ENCODE assay signal across 17 cellular contexts in the genomic region with DNA sequence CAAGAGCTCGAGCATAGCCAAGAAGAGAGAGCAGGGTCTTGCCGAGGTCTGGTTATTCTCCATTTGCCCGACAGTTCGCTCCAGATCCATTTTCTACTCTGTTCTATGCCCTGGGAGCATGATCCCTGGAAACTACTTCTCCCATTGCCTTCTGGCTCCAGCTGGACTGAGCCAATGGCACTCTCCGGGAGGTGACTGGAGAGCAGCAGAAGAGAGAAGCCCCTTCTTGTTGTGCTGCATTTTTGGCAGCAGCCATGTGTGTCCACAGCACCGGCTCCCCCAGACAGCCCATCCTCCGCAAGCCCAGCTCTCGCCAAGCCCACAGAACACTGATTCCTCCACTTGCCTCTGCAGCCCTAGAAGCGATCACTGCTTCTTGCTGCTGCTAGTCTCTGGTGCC.
DNase-seq lines count a peak whose midpoint lies in the region; ATAC-seq and TF ChIP-seq lines count a peak whose summit lies in the region.
"Had no signal": no experiment of that assay in that cellular context is flagged by ENCODE, and none has a peak within 500 bp of the region (broad histone marks: within the 10 kb centered on the region; RNA-seq: fewer than 3 reads in every experiment).

No MANE protein-coding gene starts in this region.

- WGBS in H9 (ENCODE audit: extremely low coverage, insufficient read length, low lambda C conversion rate), result no CpG with 5 or more reads among the region's 9 CpGs

- no peak overlapping the region for H3K9ac ChIP-seq in H9 (ENCODE audit: extremely low read depth, insufficient read length, low read length)

- no peak overlapping the region for H3K4ac ChIP-seq in H9 (ENCODE audit: low read depth, low read length)

- H3K4me3 Mint-ChIP-seq in H9, result no peak overlapping the region
- H3K4me3 Mint-ChIP-seq: HFFc6 had no signal

- no peaks in the 10 kb centered on the region for H3K79me1 ChIP-seq in H9 (ENCODE audit: insufficient read depth, low read depth, low read length, poor library complexity, severe bottlenecking)

- H3K18ac ChIP-seq in H9 (ENCODE audit: insufficient read length, low read depth, low read length), result no peak overlapping the region

- no peak overlapping the region for H4K5ac ChIP-seq in H9 (ENCODE audit: insufficient read length, low read depth, low read length)

- no peak overlapping the region for H2AK5ac ChIP-seq in H9 (ENCODE audit: insufficient read length, low read length)

- peaks cover 11 to 19% of the 10 kb centered on the region in 2 experiments for H3K4me1 Mint-ChIP-seq in H9

- H2BK20ac ChIP-seq in H9 (ENCODE audit: low read depth, low read length, poor library complexity, severe bottlenecking), result no peak overlapping the region

- H4K8ac ChIP-seq in H9 (replicated peaks; ENCODE audit: insufficient read length, low read depth, low read length), result no peak overlapping the region

- no peak overlapping the region for H3K23ac ChIP-seq in H9 (ENCODE audit: insufficient read length, low read depth, low read length)

- DNase-seq in anterior cingulate cortex (lab: John Stamatoyannopoulos, UW) (peak in 34 of 58 donors; percentile 5 to 72 (median 34)), islet precursor cell (peak; percentile 51), putamen (ENCODE audit: low spot score) (peak; percentile 23), H9 (no peak), foreskin melanocyte (no peak)
- DNase-seq: HFFc6, KBM-7, NCI-H1105 treated with DMSO at 0.1 percent for 48 hours, NCI-H187 treated with DMSO at 0.1 percent for 48 hours, NCI-H226, NCI-H524, PC-3, RPMI8226, SIG-M5 had no signal

- no peak overlapping the region for H2BK5ac ChIP-seq in H9 (ENCODE audit: insufficient read length, low read length)

- ATAC-seq in GM18502 (IDR thresholded peaks at IDR 0.05; ENCODE audit: poor library complexity, unreplicated experiment) (no peak), GM21381 (IDR thresholded peaks at IDR 0.05; ENCODE audit: unreplicated experiment) (no peak)
- ATAC-seq: PC-3 had no signal

- no peak overlapping the region for H2BK12ac ChIP-seq in H9 (ENCODE audit: insufficient read length, low read depth, low read length)

- H3K9me3 Mint-ChIP-seq in H9, result no peaks in the 10 kb centered on the region
- H3K9me3 Mint-ChIP-seq: HFFc6 had no signal

- H3K4me1 ChIP-seq in H9 (ENCODE audit: insufficient read depth, low read length), result no peaks in the 10 kb centered on the region

- no peaks in the 10 kb centered on the region for H3K36me3 Mint-ChIP-seq in H9 (ENCODE audit: insufficient read depth in 1 of 3, low read depth in 3 of 3)

- H3K9me3 ChIP-seq in H9 (ENCODE audit: control insufficient read depth, low read depth, low read length), result no peaks in the 10 kb centered on the region

- no peak for TF ChIP-seq CTCF in H9 (conservative IDR thresholded peaks at IDR 0.05)

- no peaks in the 10 kb centered on the region for H3K27me3 ChIP-seq in H9 (ENCODE audit: insufficient read depth, low read length)

- no peak overlapping the region for H2BK15ac ChIP-seq in H9 (ENCODE audit: low read depth, low read length)

- H3K27me3 Mint-ChIP-seq in H9 (ENCODE audit: low read depth), result peaks cover 4% of the 10 kb centered on the region

- H3K4me2 ChIP-seq in H9 (ENCODE audit: insufficient read depth, insufficient read length, low read length), result no peak overlapping the region

- no peak overlapping the region for H3K56ac ChIP-seq in H9 (ENCODE audit: insufficient read length, low read depth, low read length)

- H3T11ph ChIP-seq in H9 (ENCODE audit: low read length), result no peak overlapping the region

- no peaks in the 10 kb centered on the region for H3K79me2 ChIP-seq in H9 (ENCODE audit: insufficient read depth, low read length)

- H3K27ac Mint-ChIP-seq in H9, result no peak overlapping the region

- H4K91ac ChIP-seq in H9 (ENCODE audit: insufficient read length, low read depth, low read length), result no peak overlapping the region

- no peak overlapping the region for H2BK120ac ChIP-seq in H9 (ENCODE audit: low read depth, low read length, poor library complexity, severe bottlenecking)

- no peak overlapping the region for H3K14ac ChIP-seq in H9 (ENCODE audit: insufficient read depth, low read length)

- no peaks in the 10 kb centered on the region for H3K23me2 ChIP-seq in H9 (ENCODE audit: insufficient read length, low read depth, low read length, poor library complexity, severe bottlenecking)

- H2AFZ ChIP-seq in H9 (ENCODE audit: low read length), result no peak overlapping the region

- H4K20me1 ChIP-seq in H9 (ENCODE audit: control insufficient read depth, insufficient read depth, insufficient read length), result no peaks in the 10 kb centered on the region

- H3K27ac ChIP-seq in H9 (ENCODE audit: insufficient read length, low read depth, low read length), result no peak overlapping the region
- H3K27ac ChIP-seq: C4-2B had no signal

Comparison
In these comparisons a context has a peak if more than half of its experiments do, and no peak if none do; other contexts are left out.
1. DNase-seq: peak in anterior cingulate cortex (34 of 58), islet precursor cell (single experiment) and putamen (single experiment); none in H9 (single experiment) and foreskin melanocyte (single experiment).